Comparison of ENCODE assay signal across 8 cellular contexts in the genomic region with DNA sequence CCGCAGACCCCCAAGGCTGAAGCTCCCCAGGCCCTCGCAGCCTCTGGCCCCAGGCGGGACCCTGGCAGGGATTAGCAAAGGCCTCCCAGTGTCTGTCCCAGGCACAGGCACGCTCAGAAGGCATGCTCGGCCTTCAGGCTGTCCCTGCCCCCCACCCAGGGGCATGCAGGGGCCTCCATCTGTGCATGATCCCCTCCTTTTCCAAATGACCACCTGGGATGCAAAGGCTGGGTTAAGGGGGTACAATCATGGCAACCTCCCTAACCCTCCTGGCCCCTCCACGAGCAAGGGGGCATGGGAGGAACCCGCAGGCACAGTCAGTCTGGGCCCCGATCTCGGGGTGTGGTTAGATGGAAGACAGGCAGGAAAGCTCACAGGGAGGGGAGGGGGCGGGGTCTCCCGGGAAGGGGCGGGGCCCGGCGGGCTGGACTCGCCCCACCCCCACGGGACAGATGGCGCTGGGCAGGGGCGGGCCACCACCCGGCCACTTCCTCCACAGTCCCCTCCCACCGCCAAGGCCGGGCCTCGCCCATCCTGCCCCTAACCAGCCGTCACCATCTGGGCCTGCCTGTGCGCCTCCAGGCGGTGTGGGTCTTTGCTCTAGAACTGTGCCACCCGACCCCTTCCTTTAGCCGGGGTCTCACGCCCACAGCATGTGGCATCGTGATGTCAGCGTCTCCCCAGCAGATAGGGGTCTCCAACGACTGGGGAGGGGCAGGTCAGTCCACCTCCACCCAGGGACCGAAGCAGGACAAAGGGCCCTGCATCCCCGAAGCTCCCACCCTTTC. TPM values are rescaled to one million over a fixed set of nuclear protein-coding genes. Genes with fewer than 3 reads are reported as not detected.
DNase-seq lines count a peak whose midpoint lies in the region; ATAC-seq, FAIRE-seq and TF ChIP-seq lines count a peak whose summit lies in the region.

No MANE protein-coding gene starts in this region.

- no peak overlapping the region for H3K27ac ChIP-seq in neural progenitor cell
- peak overlapping the region; percentile 88 for H3K27ac ChIP-seq in suprapubic skin

- H3K9ac ChIP-seq in neural progenitor cell, result no peak overlapping the region

- peak overlapping the region; percentile 60 for H3K4me3 ChIP-seq in fibroblast of the aortic adventitia (ENCODE audit: low read depth, low read length)
- H3K4me3 ChIP-seq in neural progenitor cell, result peak overlapping the region; percentile 12
- peak overlapping the region; percentile 56 for H3K4me3 ChIP-seq in suprapubic skin

- intact Hi-C loops in activated T-helper 2 cell treated with anti-CD3 and anti-CD28 coated beads, Interferon-gamma antibody, Interleukin-2, Interleukin-4, amounts not matched to agents 10 μg/mL and 5 μg/mL and 100 μg/mL, durations not matched to agents 14 hours and 24 hours and 36 hours (cut with micrococcal nuclease), result loop anchor here (1.0 kb wide), 1 partner anchor 8 kb away; the partner anchor contains the start of gene KLF16

- peaks cover 18% of the 10 kb centered on the region for H3K4me1 Mint-ChIP-seq in activated T-helper 2 cell treated with anti-CD3 and anti-CD28 coated beads, Interferon-gamma antibody, Interleukin-2, Interleukin-4, amounts not matched to agents 10 μg/mL and 5 μg/mL and 100 μg/mL, durations not matched to agents 14 hours and 24 hours and 36 hours (ENCODE audit: low read depth)
- H3K4me1 Mint-ChIP-seq in neural progenitor cell, result peaks cover 33% of the 10 kb centered on the region

- FAIRE-seq in GM18507 (lab: Jason Lieb, UNC) (peak; percentile 94), RCC 7860 (lab: Jason Lieb, UNC) (no peak)

- TF ChIP-seq POLR2A in suprapubic skin (IDR thresholded peaks at IDR 0.05), result peak in 1 of 2 donors; percentile 35

- H3K27me3 Mint-ChIP-seq in activated T-helper 2 cell treated with anti-CD3 and anti-CD28 coated beads, Interferon-gamma antibody, Interleukin-2, Interleukin-4, amounts not matched to agents 10 μg/mL and 5 μg/mL and 100 μg/mL, durations not matched to agents 14 hours and 24 hours and 36 hours (ENCODE audit: low read depth), result no peaks in the 10 kb centered on the region
- H3K27me3 Mint-ChIP-seq in neural progenitor cell (ENCODE audit: insufficient read depth, low read depth), result peaks cover 3% of the 10 kb centered on the region

- peaks cover 60% of the 10 kb centered on the region for H3K79me2 ChIP-seq in neural progenitor cell (ENCODE audit: low read depth)

- H3K4me2 ChIP-seq in neural progenitor cell, result peak overlapping the region; percentile 61

- no peaks in the 10 kb centered on the region for H3K9me3 Mint-ChIP-seq in activated T-helper 2 cell treated with anti-CD3 and anti-CD28 coated beads, Interferon-gamma antibody, Interleukin-2, Interleukin-4, amounts not matched to agents 10 μg/mL and 5 μg/mL and 100 μg/mL, durations not matched to agents 14 hours and 24 hours and 36 hours
- H3K9me3 Mint-ChIP-seq in neural progenitor cell, result no peaks in the 10 kb centered on the region

- TF ChIP-seq CTCF in fibroblast of the aortic adventitia (IDR thresholded peaks at IDR 0.05; ENCODE audit: insufficient read depth, low read length) (no peak), neural progenitor cell (IDR thresholded peaks at IDR 0.05) (no peak), suprapubic skin (IDR thresholded peaks at IDR 0.05) (no peak)

- H3K4me1 ChIP-seq in neural progenitor cell (peaks cover 63% of the 10 kb centered on the region), suprapubic skin (peaks cover 89% of the 10 kb centered on the region)

- H3K27ac Mint-ChIP-seq in activated T-helper 2 cell treated with anti-CD3 and anti-CD28 coated beads, Interferon-gamma antibody, Interleukin-2, Interleukin-4, amounts not matched to agents 10 μg/mL and 5 μg/mL and 100 μg/mL, durations not matched to agents 14 hours and 24 hours and 36 hours, result peak overlapping the region; percentile 83
- peak overlapping the region; percentile 42 for H3K27ac Mint-ChIP-seq in neural progenitor cell

- H3F3A ChIP-seq in neural progenitor cell (ENCODE audit: low read depth), result peaks cover 29% of the 10 kb centered on the region

- WGBS in suprapubic skin, result 50% methylated on average over 1 of the region's 33 CpGs

- peaks cover 77% of the 10 kb centered on the region for H4K20me1 ChIP-seq in neural progenitor cell (ENCODE audit: low read depth)

- peak overlapping the region; percentile 80 for H3K4me3 Mint-ChIP-seq in activated T-helper 2 cell treated with anti-CD3 and anti-CD28 coated beads, Interferon-gamma antibody, Interleukin-2, Interleukin-4, amounts not matched to agents 10 μg/mL and 5 μg/mL and 100 μg/mL, durations not matched to agents 14 hours and 24 hours and 36 hours (ENCODE audit: low read depth)
- H3K4me3 Mint-ChIP-seq in neural progenitor cell, result peak overlapping the region; percentile 60

- peak; percentile 77 for DNase-seq in GM18507 (ENCODE audit: extremely low spot score, insufficient read length, low read depth)
- peak; percentile 53 for DNase-seq in RCC 7860 (ENCODE audit: low spot score)
- peak; percentile 89 for DNase-seq in activated T-helper 2 cell treated with anti-CD3 and anti-CD28 coated beads, Interferon-gamma antibody, Interleukin-2, Interleukin-4, amounts not matched to agents 10 μg/mL and 5 μg/mL and 100 μg/mL, durations not matched to agents 14 hours and 24 hours and 36 hours (ENCODE audit: low spot score)
- peak; percentile 85 for DNase-seq in fibroblast of the aortic adventitia (ENCODE audit: low read depth)
- DNase-seq in neural progenitor cell (ENCODE audit: low spot score), result peak; percentile 93
- DNase-seq in suprapubic skin (ENCODE audit: low spot score in 2 of 2), result peak; percentile 96 to 97
- no peak for DNase-seq in DMS79 treated with DMSO at 0.1 percent for 48 hours (lab: John Stamatoyannopoulos, UW)

- H3K36me3 ChIP-seq in neural progenitor cell (no peaks in the 10 kb centered on the region), suprapubic skin (no peaks in the 10 kb centered on the region)

- no peaks in the 10 kb centered on the region for H3K9me3 ChIP-seq in neural progenitor cell (ENCODE audit: low read depth)
- H3K9me3 ChIP-seq in suprapubic skin, result no peaks in the 10 kb centered on the region

- H2AFZ ChIP-seq in neural progenitor cell (replicated peaks), result no peak overlapping the region

- peak; percentile 50 for ATAC-seq in HG03159 (IDR thresholded peaks at IDR 0.05; ENCODE audit: unreplicated experiment)

- peaks cover 5% of the 10 kb centered on the region for H3K36me3 Mint-ChIP-seq in activated T-helper 2 cell treated with anti-CD3 and anti-CD28 coated beads, Interferon-gamma antibody, Interleukin-2, Interleukin-4, amounts not matched to agents 10 μg/mL and 5 μg/mL and 100 μg/mL, durations not matched to agents 14 hours and 24 hours and 36 hours (ENCODE audit: low read depth)
- H3K36me3 Mint-ChIP-seq in neural progenitor cell, result no peaks in the 10 kb centered on the region

- H3K27me3 ChIP-seq in neural progenitor cell (peaks cover 28% of the 10 kb centered on the region), suprapubic skin (no peaks in the 10 kb centered on the region)

- TF ChIP-seq EP300 in suprapubic skin (IDR thresholded peaks at IDR 0.05), result no peak

RNA-seq across cellular contexts. Expression of gene REXO1, which starts 7.0 kb away (rescaled TPM):
- total RNA-seq in activated T-helper 2 cell treated with anti-CD3 and anti-CD28 coated beads, Interferon-gamma antibody, Interleukin-2, Interleukin-4, amounts not matched to agents 10 μg/mL and 5 μg/mL and 100 μg/mL, durations not matched to agents 14 hours and 24 hours and 36 hours, result 55.2 and 56.6 TPM in 2 replicates
- 9.0 and 13.0 TPM in 2 replicates for total RNA-seq in fibroblast of the aortic adventitia (ENCODE audit: low replicate concordance)
- total RNA-seq in neural progenitor cell (ENCODE audit: low replicate concordance), result 12.8 and 38.7 TPM in 2 replicates
- total RNA-seq in suprapubic skin, result 10 to 100 TPM; 31.8 to 63.1 (median 38.3) TPM

RNA-seq across cellular contexts. Expression of gene KLF16, which starts 8.1 kb away (rescaled TPM):
- 31.2 and 32.1 TPM in 2 replicates for total RNA-seq in activated T-helper 2 cell treated with anti-CD3 and anti-CD28 coated beads, Interferon-gamma antibody, Interleukin-2, Interleukin-4, amounts not matched to agents 10 μg/mL and 5 μg/mL and 100 μg/mL, durations not matched to agents 14 hours and 24 hours and 36 hours
- 6.5 and 7.3 TPM in 2 replicates for total RNA-seq in fibroblast of the aortic adventitia (ENCODE audit: low replicate concordance)
- total RNA-seq in neural progenitor cell (ENCODE audit: low replicate concordance), result 1.0 and 4.8 TPM in 2 replicates
- 10 to 100 TPM; 12.1 to 30.8 (median 20.9) TPM for total RNA-seq in suprapubic skin

RNA-seq across cellular contexts. Expression of gene ABHD17A, which starts 30.1 kb away (rescaled TPM):
- 100 and 102 TPM in 2 replicates for total RNA-seq in activated T-helper 2 cell treated with anti-CD3 and anti-CD28 coated beads, Interferon-gamma antibody, Interleukin-2, Interleukin-4, amounts not matched to agents 10 μg/mL and 5 μg/mL and 100 μg/mL, durations not matched to agents 14 hours and 24 hours and 36 hours
- total RNA-seq in fibroblast of the aortic adventitia (ENCODE audit: low replicate concordance) (48.0 and 51.2 TPM in 2 replicates), neural progenitor cell (ENCODE audit: low replicate concordance) (20.2 and 87.0 TPM in 2 replicates), suprapubic skin (100 to 1,000 TPM in 3 of 4 donors, 10 to 100 TPM in 1; 82.3 to 120 (median 110) TPM)

RNA-seq across cellular contexts. Expression of gene ATP8B3, which starts 43.2 kb away (rescaled TPM):
- total RNA-seq in activated T-helper 2 cell treated with anti-CD3 and anti-CD28 coated beads, Interferon-gamma antibody, Interleukin-2, Interleukin-4, amounts not matched to agents 10 μg/mL and 5 μg/mL and 100 μg/mL, durations not matched to agents 14 hours and 24 hours and 36 hours, result 11.3 and 11.5 TPM in 2 replicates
- 0.16 and 3.3 TPM in 2 replicates for total RNA-seq in fibroblast of the aortic adventitia (ENCODE audit: low replicate concordance)
- 0.06 and 1.5 TPM in 2 replicates for total RNA-seq in neural progenitor cell (ENCODE audit: low replicate concordance)
- 1 to 10 TPM; 1.5 to 3.8 (median 1.8) TPM for total RNA-seq in suprapubic skin

RNA-seq across cellular contexts. Expression of gene ADAT3, which starts 50.0 kb away (rescaled TPM):
- 9.1 and 9.9 TPM in 2 replicates for total RNA-seq in activated T-helper 2 cell treated with anti-CD3 and anti-CD28 coated beads, Interferon-gamma antibody, Interleukin-2, Interleukin-4, amounts not matched to agents 10 μg/mL and 5 μg/mL and 100 μg/mL, durations not matched to agents 14 hours and 24 hours and 36 hours
- total RNA-seq in fibroblast of the aortic adventitia (ENCODE audit: low replicate concordance), result 2.6 and 4.2 TPM in 2 replicates
- total RNA-seq in neural progenitor cell (ENCODE audit: low replicate concordance), result 2.4 and 6.5 TPM in 2 replicates
- total RNA-seq in suprapubic skin, result 10 to 100 TPM; 13.4 to 26.7 (median 22.3) TPM
